ENCODE assay signal across 15 cellular contexts in genomic region chr4:89000392-89000791, GRCh38. TPM values are rescaled to one million over a fixed set of nuclear protein-coding genes. Genes with fewer than 3 reads are reported as not detected.
A peak's percentile ranks its signal among the peaks of the same experiment; 100 is the strongest.
DNase-seq lines count a peak whose midpoint lies in the region; ATAC-seq and TF ChIP-seq lines count a peak whose summit lies in the region.
"Had no signal": no experiment of that assay in that cellular context is flagged by ENCODE, and none has a peak within 500 bp of the region (broad histone marks: within the 10 kb centered on the region; RNA-seq: fewer than 3 reads in every experiment).

No MANE protein-coding gene starts in this region.

- TF ChIP-seq CTCF in MCF 10A (IDR thresholded peaks at IDR 0.05; ENCODE audit: unreplicated experiment) (no peak), mammary epithelial cell (conservative IDR thresholded peaks at IDR 0.05 in 1 of 2, IDR thresholded peaks at IDR 0.05 in 1 of 2; ENCODE audit: extremely low read depth in 1 of 2, insufficient read depth in 1 of 2, low read depth in 1 of 2, low read length in 2 of 2) (no peak), VCaP (conservative IDR thresholded peaks at IDR 0.05) (no peak), glutamatergic neuron (IDR thresholded peaks at IDR 0.05; ENCODE audit: partially characterized antibody, unreplicated experiment) (no peak), thyroid gland (IDR thresholded peaks at IDR 0.05) (no peak)

- no peak for TF ChIP-seq POLR2A in thyroid gland (IDR thresholded peaks at IDR 0.05)

- ATAC-seq in HG02759 (IDR thresholded peaks at IDR 0.05; ENCODE audit: unreplicated experiment) = no peak
- ATAC-seq in HG03135 (IDR thresholded peaks at IDR 0.05; ENCODE audit: unreplicated experiment) = no peak
- no peak for ATAC-seq in stimulated activated naive B cell treated with anti-CD40 and anti-IgM and Interleukin-4, amounts not matched to agents 10 μg/mL and 1 μg/mL and 100 μg/mL, for 72 hours (replicated peaks)
- ATAC-seq: GM23338 had no signal

- H3K27me3 ChIP-seq in mammary epithelial cell (ENCODE audit: insufficient read depth, low read length) = no peaks in the 10 kb centered on the region
- no peaks in the 10 kb centered on the region for H3K27me3 ChIP-seq in thyroid gland
- H3K27me3 ChIP-seq: SJSA1 had no signal

- no peaks in the 10 kb centered on the region for H3K4me1 ChIP-seq in mammary epithelial cell (ENCODE audit: insufficient read depth, low read length)
- H3K4me1 ChIP-seq in thyroid gland = no peaks in the 10 kb centered on the region
- H3K4me1 ChIP-seq: SJSA1 had no signal

- no peaks in the 10 kb centered on the region for H3K79me2 ChIP-seq in mammary epithelial cell (ENCODE audit: insufficient read depth, low read length)

- H3K9me3 Mint-ChIP-seq in MCF 10A (ENCODE audit: unreplicated experiment) (no peaks in the 10 kb centered on the region), glutamatergic neuron (ENCODE audit: unreplicated experiment) (no peaks in the 10 kb centered on the region)
- H3K9me3 Mint-ChIP-seq in stimulated activated naive B cell treated with anti-CD40 and anti-IgM and Interleukin-4, amounts not matched to agents 10 μg/mL and 1 μg/mL and 100 μg/mL, for 72 hours = no peaks in the 10 kb centered on the region
- H3K9me3 Mint-ChIP-seq: GM23338 had no signal

- H3K27ac Mint-ChIP-seq in MCF 10A (ENCODE audit: low read depth, unreplicated experiment) (peak overlapping the region; percentile 4), glutamatergic neuron (ENCODE audit: unreplicated experiment) (peak overlapping the region; percentile 49)
- H3K27ac Mint-ChIP-seq in stimulated activated naive B cell treated with anti-CD40 and anti-IgM and Interleukin-4, amounts not matched to agents 10 μg/mL and 1 μg/mL and 100 μg/mL, for 72 hours = no peak overlapping the region
- H3K27ac Mint-ChIP-seq: B cell, GM23338 had no signal

- no peaks in the 10 kb centered on the region for H3K36me3 ChIP-seq in mammary epithelial cell (ENCODE audit: insufficient read depth, low read length)
- H3K36me3 ChIP-seq in thyroid gland = no peaks in the 10 kb centered on the region
- H3K36me3 ChIP-seq: HAP-1, SJSA1 had no signal

- H3K9ac ChIP-seq in mammary epithelial cell (ENCODE audit: insufficient read depth, low read length) = no peak overlapping the region

- no peaks in the 10 kb centered on the region for H4K20me1 ChIP-seq in mammary epithelial cell (ENCODE audit: insufficient read depth, low read length)

- H3K4me3 ChIP-seq in mammary epithelial cell (replicated peaks in 1 of 3; ENCODE audit: insufficient read depth in 1 of 3, low read depth in 2 of 3, low read length in 3 of 3) = no peak overlapping the region
- H3K4me3 ChIP-seq in thyroid gland (replicated peaks in 1 of 3) = no peak overlapping the region
- H3K4me3 ChIP-seq: GM23338, HAP-1, SJSA1 had no signal

- H3K4me1 Mint-ChIP-seq in MCF 10A (ENCODE audit: insufficient read depth, unreplicated experiment) (peaks cover 15% of the 10 kb centered on the region), glutamatergic neuron (ENCODE audit: low read depth, unreplicated experiment) (peaks cover 19% of the 10 kb centered on the region)
- H3K4me1 Mint-ChIP-seq in stimulated activated naive B cell treated with anti-CD40 and anti-IgM and Interleukin-4, amounts not matched to agents 10 μg/mL and 1 μg/mL and 100 μg/mL, for 72 hours = no peaks in the 10 kb centered on the region
- H3K4me1 Mint-ChIP-seq: B cell had no signal

- POLR2A ChIA-PET in MCF 10A (lab: Yijun Ruan, JAX) = interaction anchor here (1.0 to 1.6 kb wide), 2 partner anchors 12 to 16 kb away, joined by 4 to 5 read pairs; no protein-coding TSS in a partner anchor

- DNase-seq in MCF 10A (ENCODE audit: unreplicated experiment) (no peak), mammary epithelial cell (no peak), glutamatergic neuron (no peak), thyroid gland (no peak)
- DNase-seq in stimulated activated naive B cell treated with anti-CD40 and anti-IgM and Interleukin-4, amounts not matched to agents 10 μg/mL and 1 μg/mL and 100 μg/mL, for 72 hours = no peak
- DNase-seq: DND-41, MM.1S had no signal

- H2AFZ ChIP-seq in mammary epithelial cell (ENCODE audit: low read depth, low read length) = no peak overlapping the region
- H2AFZ ChIP-seq: GM23338 had no signal

- H3K4me2 ChIP-seq in mammary epithelial cell (ENCODE audit: insufficient read depth, low read depth, low read length) = no peak overlapping the region
- H3K4me2 ChIP-seq: GM23338 had no signal

- WGBS in mammary epithelial cell (ENCODE audit: low coverage, missing lambda C conversion rate) = 94% methylated on average over 1 of the region's 1 CpG
- 96 to 97% methylated on average over 1 of the region's 1 CpG for WGBS in thyroid gland, 2 donors

- H3K27me3 Mint-ChIP-seq in MCF 10A (ENCODE audit: insufficient read depth, unreplicated experiment) (no peaks in the 10 kb centered on the region), glutamatergic neuron (ENCODE audit: unreplicated experiment) (no peaks in the 10 kb centered on the region)
- no peaks in the 10 kb centered on the region for H3K27me3 Mint-ChIP-seq in stimulated activated naive B cell treated with anti-CD40 and anti-IgM and Interleukin-4, amounts not matched to agents 10 μg/mL and 1 μg/mL and 100 μg/mL, for 72 hours
- H3K27me3 Mint-ChIP-seq: B cell had no signal

- CTCF ChIA-PET in MCF 10A (lab: Yijun Ruan, JAX) (interaction anchor here (0.7 kb wide), 1 partner anchor 968 kb away, joined by 3 read pairs; no protein-coding TSS in a partner anchor), mammary epithelial cell (lab: Charles Lee; ENCODE audit: low non-redundant PET) (no interaction called here)

- H3K4me3 Mint-ChIP-seq in MCF 10A (ENCODE audit: unreplicated experiment) (no peak overlapping the region), glutamatergic neuron (ENCODE audit: unreplicated experiment) (no peak overlapping the region)
- H3K4me3 Mint-ChIP-seq in stimulated activated naive B cell treated with anti-CD40 and anti-IgM and Interleukin-4, amounts not matched to agents 10 μg/mL and 1 μg/mL and 100 μg/mL, for 72 hours = no peak overlapping the region
- H3K4me3 Mint-ChIP-seq: B cell, CD14-positive monocyte, GM23338 had no signal

- intact Hi-C loops in MCF 10A (cut with micrococcal nuclease) (no loop called here), mammary epithelial cell (cut with micrococcal nuclease) (no loop called here), thyroid gland (cut with DNase I) (no loop called here)

- no TSS peak for BruUV-seq in MCF 10A (replicated peaks; lab: Mats Ljungman, UMichigan)
- no TSS peak for BruUV-seq in mammary epithelial cell (replicated peaks; lab: Mats Ljungman, UMichigan)

- in situ Hi-C loops in mammary epithelial cell (cut with MboI; ENCODE audit: low sequenced_read_pairs in 2 of 2) = no loop called here

- H3K36me3 Mint-ChIP-seq in MCF 10A (ENCODE audit: insufficient read depth, unreplicated experiment) (peaks cover 7% of the 10 kb centered on the region), glutamatergic neuron (ENCODE audit: unreplicated experiment) (no peaks in the 10 kb centered on the region)
- no peaks in the 10 kb centered on the region for H3K36me3 Mint-ChIP-seq in stimulated activated naive B cell treated with anti-CD40 and anti-IgM and Interleukin-4, amounts not matched to agents 10 μg/mL and 1 μg/mL and 100 μg/mL, for 72 hours
- H3K36me3 Mint-ChIP-seq: CD14-positive monocyte had no signal

- H3K9me3 ChIP-seq in mammary epithelial cell (replicated peaks; ENCODE audit: insufficient read depth, low read length) (no peaks in the 10 kb centered on the region), thyroid gland (no peaks in the 10 kb centered on the region)
- H3K9me3 ChIP-seq: HAP-1, SJSA1 had no signal

- dilution Hi-C loops in mammary epithelial cell (cut with HindIII; ENCODE audit: low sequenced_read_pairs) = loop anchor here (25.0 kb wide), 1 partner anchor 188 kb away; no protein-coding TSS in a partner anchor

- H3K27ac ChIP-seq in mammary epithelial cell (ENCODE audit: insufficient read depth, low read depth, low read length) (no peak overlapping the region), VCaP (peak overlapping the region; percentile 71), thyroid gland (no peak overlapping the region)
- H3K27ac ChIP-seq: SJSA1 had no signal

RNA-seq across cellular contexts. Expression of gene FAM13A, which starts 56.6 kb away (rescaled TPM):
- total RNA-seq in MCF 10A (2022) (10.0 and 11.1 TPM in 2 replicates), mammary epithelial cell (10 to 100 TPM in 1 of 2 donors, 1 to 10 TPM in 1; 7.8 to 12.8 TPM), glutamatergic neuron (ENCODE audit: unreplicated experiment) (51.2 TPM), thyroid gland (100 to 1,000 TPM; 157 to 327 (median 202) TPM)
- polyA plus RNA-seq in mammary epithelial cell = 4.7 TPM
- 12.5 TPM for polyA minus RNA-seq in mammary epithelial cell
